18 cellular contexts compared by ENCODE assay signal in the genomic region with DNA sequence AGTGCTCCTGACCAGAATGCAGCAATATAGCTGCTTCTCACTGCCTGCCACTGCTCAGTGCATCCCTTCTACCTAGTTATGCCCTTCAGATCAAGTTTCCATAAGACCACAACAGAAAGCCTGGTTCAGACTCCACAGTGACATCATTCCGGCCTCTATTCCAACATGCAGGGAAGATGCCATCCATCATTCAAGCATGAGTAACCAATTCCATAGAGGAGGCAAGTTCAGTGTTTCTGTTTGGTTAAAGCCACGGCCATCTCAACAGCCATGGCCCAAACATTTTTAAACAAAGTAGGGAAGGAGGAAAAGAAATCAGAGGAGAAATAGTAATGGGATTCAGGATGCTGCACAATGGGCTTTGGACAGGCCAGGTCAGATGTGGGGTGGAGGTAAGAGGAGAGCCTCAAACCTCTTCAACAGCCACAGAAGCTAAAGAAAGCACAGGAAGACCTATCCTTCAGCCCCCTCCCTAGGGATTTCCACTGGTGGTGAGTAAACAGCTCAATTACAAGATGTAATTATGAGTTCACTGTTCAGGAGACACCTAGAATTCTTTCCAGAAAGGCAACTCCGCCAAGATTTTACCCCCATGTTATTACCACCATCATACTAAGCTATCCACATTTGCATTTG.
DNase-seq lines count a peak whose midpoint lies in the region; ATAC-seq, FAIRE-seq and TF ChIP-seq lines count a peak whose summit lies in the region.
"Had no signal": no experiment of that assay in that cellular context is flagged by ENCODE, and none has a peak within 500 bp of the region (broad histone marks: within the 10 kb centered on the region; RNA-seq: fewer than 3 reads in every experiment).

No MANE protein-coding gene starts in this region.

- H3K36me3 ChIP-seq in HEK293 (ENCODE audit: control insufficient read depth in 2 of 2, insufficient read depth in 1 of 2, low read length in 2 of 2) = no peaks in the 10 kb centered on the region
- H3K36me3 ChIP-seq in astrocyte (ENCODE audit: insufficient read depth, low read length) = no peaks in the 10 kb centered on the region
- H3K36me3 ChIP-seq: ascending aorta, thoracic aorta had no signal

- no peaks in the 10 kb centered on the region for H4K20me1 ChIP-seq in astrocyte (ENCODE audit: insufficient read depth, low read length)

- H3K4me2 ChIP-seq in astrocyte (ENCODE audit: low read length) = peak overlapping the region; percentile 52

- FAIRE-seq in astrocyte (lab: Jason Lieb, UNC) = peak; percentile 89

- POLR2A ChIA-PET in HEK293 (lab: Yijun Ruan, JAX) = interaction anchor here (0.9 kb wide), 1 partner anchor 9 kb away, joined by 3 read pairs; no protein-coding TSS in a partner anchor

- CTCF ChIA-PET in HEK293 (lab: Yijun Ruan, JAX) = interaction anchor here (0.7 kb wide), 1 partner anchor 30 kb away, joined by 3 read pairs; no protein-coding TSS in a partner anchor

- H2AFZ ChIP-seq in astrocyte (ENCODE audit: low read depth, low read length) = no peak overlapping the region
- H2AFZ ChIP-seq: parathyroid adenoma had no signal

- H3K9me3 ChIP-seq in HEK293 (ENCODE audit: control insufficient read depth, insufficient read depth, low read depth, low read length) (no peaks in the 10 kb centered on the region), astrocyte (ENCODE audit: insufficient read depth, low read depth, low read length) (no peaks in the 10 kb centered on the region)
- H3K9me3 ChIP-seq: ascending aorta, thoracic aorta had no signal

- no peaks in the 10 kb centered on the region for H3K27me3 Mint-ChIP-seq in astrocyte (ENCODE audit: low read depth, unreplicated experiment)

- peaks cover 9% of the 10 kb centered on the region for H3K4me1 ChIP-seq in HEK293 (ENCODE audit: control insufficient read depth, insufficient read depth, low read length)
- peaks cover 21% of the 10 kb centered on the region for H3K4me1 ChIP-seq in astrocyte (ENCODE audit: insufficient read depth, low read length)
- H3K4me1 ChIP-seq: ascending aorta, parathyroid adenoma had no signal

- H3K27ac ChIP-seq in HEK293 (ENCODE audit: extremely low read depth, low read depth, low read length) (no peak overlapping the region), astrocyte (ENCODE audit: low read depth, low read length) (peak overlapping the region; percentile 61)
- H3K27ac ChIP-seq: ascending aorta, C4-2B, parathyroid adenoma, thoracic aorta had no signal

- H3K9ac ChIP-seq in astrocyte (ENCODE audit: low read length) = no peak overlapping the region
- H3K9ac ChIP-seq: parathyroid adenoma had no signal

- peaks cover 22% of the 10 kb centered on the region for H3K4me1 Mint-ChIP-seq in astrocyte (ENCODE audit: low read depth, unreplicated experiment)

- no peaks in the 10 kb centered on the region for H3K9me3 Mint-ChIP-seq in astrocyte (ENCODE audit: unreplicated experiment)

- ATAC-seq in HG03378 (IDR thresholded peaks at IDR 0.05; ENCODE audit: unreplicated experiment) = no peak

- TF ChIP-seq CTCF in AG09309 (IDR thresholded peaks at IDR 0.05; ENCODE audit: control insufficient read depth, insufficient read depth, low read depth, low read length, missing control alignments) (no peak), HEK293 (tag by site-specific recombination; IDR thresholded peaks at IDR 0.05) (no peak), astrocyte (IDR thresholded peaks at IDR 0.05; ENCODE audit: insufficient read depth, low read depth, low read length) (no peak)

- no peaks in the 10 kb centered on the region for H3K79me2 ChIP-seq in astrocyte (ENCODE audit: insufficient read depth, low read length)
- H3K79me2 ChIP-seq: parathyroid adenoma had no signal

- H3K4me3 Mint-ChIP-seq in astrocyte (ENCODE audit: unreplicated experiment) = no peak overlapping the region
- H3K4me3 Mint-ChIP-seq: activated T-helper 1 cell treated with anti-CD3 and anti-CD28 coated beads, Interleukin-12 subunit alpha, Interleukin-12 subunit beta, Interleukin-2, Interleukin-4 antibody, amounts not matched to agents 30 ng/mL and 10 ng/mL and 1 ng/mL, durations not matched to agents 14 hours and 24 hours and 36 hours had no signal

- H3K4me3 ChIP-seq in AG09309 (ENCODE audit: control insufficient read depth, low read depth, low read length) (no peak overlapping the region), HEK293 (ENCODE audit: low read depth, low read length) (no peak overlapping the region), astrocyte (ENCODE audit: insufficient read depth, low read depth, low read length) (no peak overlapping the region)
- H3K4me3 ChIP-seq: ascending aorta, thoracic aorta had no signal

- no peaks in the 10 kb centered on the region for H3K27me3 ChIP-seq in astrocyte (ENCODE audit: insufficient read depth, low read length)
- H3K27me3 ChIP-seq: ascending aorta had no signal

- DNase-seq in AG09309 (ENCODE audit: low read depth) = peak; percentile 52
- DNase-seq in astrocyte (ENCODE audit: low read depth) = peak; percentile 97
- peak; percentile 78 for DNase-seq in kidney glomerular epithelial cell (lab: John Stamatoyannopoulos, UW)
- DNase-seq in SHP77 treated with DMSO at 0.1 percent for 48 hours (lab: John Stamatoyannopoulos, UW) = no peak
- no peak for DNase-seq in OCI-M2 (lab: John Stamatoyannopoulos, UW; ENCODE audit: unreplicated experiment)
- DNase-seq in NCI-H524 (lab: John Stamatoyannopoulos, UW) = no peak
- DNase-seq: activated CD4-positive, alpha-beta T cell treated with anti-CD3 and anti-CD28 coated beads, Interleukin-2, amount 50 U/mL, for 4 hours; head of caudate nucleus; Kasumi-1; NCI-H187; NCI-H82 had no signal

- H3K36me3 Mint-ChIP-seq in astrocyte (ENCODE audit: low read depth, unreplicated experiment) = no peaks in the 10 kb centered on the region

- peak overlapping the region; percentile 2 for H3K27ac Mint-ChIP-seq in astrocyte (ENCODE audit: unreplicated experiment)
- H3K27ac Mint-ChIP-seq: activated T-helper 1 cell treated with anti-CD3 and anti-CD28 coated beads, Interleukin-12 subunit alpha, Interleukin-12 subunit beta, Interleukin-2, Interleukin-4 antibody, amounts not matched to agents 30 ng/mL and 10 ng/mL and 1 ng/mL, durations not matched to agents 14 hours and 24 hours and 36 hours had no signal

TF ChIP-seq in HEK293, 187 proteins besides CTCF, POLR2A, EP300 and RAD21 (continues in another document):
- TF ChIP-seq ZNF394 (tag by site-specific recombination; IDR thresholded peaks at IDR 0.05; ENCODE audit: borderline replicate concordance) (peak; percentile 83; the same call in 1 of the 2 replicates), ZNF416 (tag by site-specific recombination; IDR thresholded peaks at IDR 0.05) (no peak), ZFP37 (tag by site-specific recombination; IDR thresholded peaks at IDR 0.05) (no peak), ZNF274 (IDR thresholded peaks at IDR 0.05; ENCODE audit: low read length) (no peak), ZNF274 (tag by site-specific recombination; IDR thresholded peaks at IDR 0.05; ENCODE audit: borderline replicate concordance) (no peak), MYNN (tag by site-specific recombination; IDR thresholded peaks at IDR 0.05; ENCODE audit: borderline replicate concordance) (no peak), ZNF23 (tag by site-specific recombination; IDR thresholded peaks at IDR 0.05; ENCODE audit: borderline replicate concordance) (no peak), ZNF660 (tag by site-specific recombination; IDR thresholded peaks at IDR 0.05) (no peak), ZSCAN23 (tag by site-specific recombination; IDR thresholded peaks at IDR 0.05) (peak; percentile 54), ZBTB17 (tag by site-specific recombination; IDR thresholded peaks at IDR 0.05) (peak; percentile 73), YY1 (tag by site-specific recombination; IDR thresholded peaks at IDR 0.05) (no peak), ZNF561 (tag by site-specific recombination; IDR thresholded peaks at IDR 0.05; ENCODE audit: borderline replicate concordance) (no peak), ZNF776 (tag by site-specific recombination; IDR thresholded peaks at IDR 0.05; ENCODE audit: borderline replicate concordance) (no peak), ZBTB21 (tag by site-specific recombination; IDR thresholded peaks at IDR 0.05) (peak; percentile 88), ZNF600 (tag by site-specific recombination; IDR thresholded peaks at IDR 0.05) (peak; percentile 99), ZNF24 (tag by site-specific recombination; IDR thresholded peaks at IDR 0.05) (peak; percentile 51; the same call in 1 of the 2 replicates)
- TF ChIP-seq, protein P1, sequence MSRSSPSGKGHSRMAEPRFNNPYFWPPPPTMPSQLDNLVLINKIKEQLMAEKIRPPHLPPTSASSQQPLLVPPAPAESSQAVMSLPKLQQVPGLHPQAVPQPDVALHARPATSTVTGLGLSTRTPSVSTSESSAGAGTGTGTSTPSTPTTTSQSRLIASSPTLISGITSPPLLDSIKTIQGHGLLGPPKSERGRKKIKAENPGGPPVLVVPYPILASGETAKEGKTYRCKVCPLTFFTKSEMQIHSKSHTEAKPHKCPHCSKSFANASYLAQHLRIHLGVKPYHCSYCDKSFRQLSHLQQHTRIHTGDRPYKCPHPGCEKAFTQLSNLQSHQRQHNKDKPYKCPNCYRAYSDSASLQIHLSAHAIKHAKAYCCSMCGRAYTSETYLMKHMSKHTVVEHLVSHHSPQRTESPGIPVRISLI (tag by site-specific recombination; IDR thresholded peaks at IDR 0.05) = 0 out of 2 replicates have a peak, but pooled peaks have one; percentile 35
- TF ChIP-seq, protein P2, sequence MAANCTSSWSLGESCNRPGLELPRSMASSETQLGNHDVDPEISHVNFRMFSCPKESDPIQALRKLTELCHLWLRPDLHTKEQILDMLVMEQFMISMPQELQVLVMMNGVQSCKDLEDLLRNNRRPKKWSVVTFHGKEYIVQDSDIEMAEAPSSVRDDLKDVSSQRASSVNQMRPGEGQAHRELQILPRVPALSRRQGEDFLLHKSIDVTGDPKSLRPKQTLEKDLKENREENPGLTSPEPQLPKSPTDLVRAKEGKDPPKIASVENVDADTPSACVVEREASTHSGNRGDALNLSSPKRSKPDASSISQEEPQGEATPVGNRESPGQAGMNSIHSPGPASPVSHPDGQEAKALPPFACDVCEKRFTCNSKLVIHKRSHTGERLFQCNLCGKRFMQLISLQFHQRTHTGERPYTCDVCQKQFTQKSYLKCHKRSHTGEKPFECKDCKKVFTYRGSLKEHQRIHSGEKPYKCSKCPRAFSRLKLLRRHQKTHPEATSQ (tag by site-specific recombination; IDR thresholded peaks at IDR 0.05) = no peak

Comparison
In these comparisons a context has a peak if more than half of its experiments do, and no peak if none do; other contexts are left out.
1. DNase-seq: peak in AG09309 (single experiment), astrocyte (single experiment) and kidney glomerular epithelial cell (single experiment); none in SHP77 treated with DMSO at 0.1 percent for 48 hours (single experiment), OCI-M2 (single experiment) and NCI-H524 (0 of 2).